In the genomic region with DNA sequence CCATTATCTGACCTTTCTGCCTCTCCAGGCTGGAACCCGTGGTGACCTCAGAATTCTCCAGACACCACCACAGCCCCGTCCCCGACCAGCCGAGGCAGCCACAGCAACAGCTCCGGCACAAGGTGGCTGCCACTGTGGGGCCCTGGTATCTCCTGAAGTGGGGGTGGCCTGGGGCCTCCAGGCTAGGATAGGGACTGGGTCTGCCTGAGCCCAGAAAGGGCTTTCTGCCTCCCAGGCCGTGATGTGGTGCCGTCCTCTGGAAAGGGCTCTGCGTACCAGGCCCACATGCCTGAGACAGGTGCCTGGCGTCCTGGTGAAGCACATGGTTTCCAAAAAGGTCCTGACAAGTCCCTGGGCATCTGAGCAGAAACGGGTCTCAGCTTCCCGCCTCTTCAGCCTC, we compare ENCODE assay signal across 24 cellular contexts. TPM values are rescaled to one million over a fixed set of nuclear protein-coding genes. Genes with fewer than 3 reads are reported as not detected.
"Had no signal": no experiment of that assay in that cellular context is flagged by ENCODE, and none has a peak within 500 bp of the region (broad histone marks: within the 10 kb centered on the region; RNA-seq: fewer than 3 reads in every experiment).

No MANE protein-coding gene starts in this region.

- H3K9me3 Mint-ChIP-seq: naive thymus-derived CD4-positive, alpha-beta T cell had no signal

- H3K27me3 ChIP-seq: dorsolateral prefrontal cortex, ovary had no signal

- H3K27ac ChIP-seq: dorsolateral prefrontal cortex, ovary had no signal

- DNase-seq: cortex of kidney; dorsolateral prefrontal cortex; effector CD8-positive, alpha-beta T cell; kidney; left cardiac atrium; left ventricle myocardium superior; naive thymus-derived CD4-positive, alpha-beta T cell; ovary; right cardiac atrium; small intestine; stimulated activated CD4-positive, alpha-beta T cell treated with anti-CD3 and anti-CD28 coated beads, Interleukin-12 subunit alpha, Interleukin-12 subunit beta, amount 100 ng/mL, for 4 hours; stimulated activated naive CD4-positive, alpha-beta T cell; trophoblast cell had no signal

- H3K9me3 ChIP-seq: ovary had no signal

- FAIRE-seq: endometrium, frontal cortex, kidney, small intestine had no signal

- H3K36me3 ChIP-seq: ovary had no signal

- H3K4me3 ChIP-seq: dorsolateral prefrontal cortex, lung, ovary had no signal

- H3K27me3 Mint-ChIP-seq: naive thymus-derived CD4-positive, alpha-beta T cell had no signal

- H3K27ac Mint-ChIP-seq: naive thymus-derived CD4-positive, alpha-beta T cell had no signal

- H3K4me3 Mint-ChIP-seq: naive thymus-derived CD4-positive, alpha-beta T cell had no signal

- ATAC-seq: esophagus mucosa; left cardiac atrium; left ventricle myocardium superior; naive thymus-derived CD4-positive, alpha-beta T cell; right cardiac atrium had no signal

- H3K36me3 Mint-ChIP-seq: naive thymus-derived CD4-positive, alpha-beta T cell had no signal

RNA-seq across cellular contexts. Expression of a gene that starts 35.3 kb away (rescaled TPM):
- total RNA-seq: chondrocyte; fibroblast of lung; frontal cortex; glomerular endothelial cell; kidney; left cardiac atrium; left ventricle myocardium superior; mesenteric fat pad; mononuclear cell; naive thymus-derived CD4-positive, alpha-beta T cell; posterior vena cava; right cardiac atrium had no signal
- polyA plus RNA-seq: fibroblast of lung; naive thymus-derived CD4-positive, alpha-beta T cell; ovary; right cardiac atrium; urinary bladder had no signal

RNA-seq across cellular contexts. Expression of a gene that starts 51.5 kb away (rescaled TPM):
- polyA plus RNA-seq: naive thymus-derived CD4-positive, alpha-beta T cell had no signal
